Comparison of ENCODE assay signal across 8 cellular contexts in genomic region chr9:34126207-34127034, GRCh38. TPM values are rescaled to one million over a fixed set of nuclear protein-coding genes. Genes with fewer than 3 reads are reported as not detected.
DNase-seq lines count a peak whose midpoint lies in the region; ATAC-seq and TF ChIP-seq lines count a peak whose summit lies in the region.

TSS of gene DCAF12 (minus strand) at chr9:34126698. CDS start at chr9:34126431, 267 bp downstream.

- no peaks in the 10 kb centered on the region for H3K27me3 Mint-ChIP-seq in activated naive CD8-positive, alpha-beta T cell treated with anti-CD3 and anti-CD28 coated beads, Interleukin-2, amount 10 ng/mL, durations not matched to agents 7 days and 5 days
- no peaks in the 10 kb centered on the region for H3K27me3 Mint-ChIP-seq in osteocyte (ENCODE audit: unreplicated experiment)

- no peaks in the 10 kb centered on the region for H3K9me3 Mint-ChIP-seq in activated naive CD8-positive, alpha-beta T cell treated with anti-CD3 and anti-CD28 coated beads, Interleukin-2, amount 10 ng/mL, durations not matched to agents 7 days and 5 days
- no peaks in the 10 kb centered on the region for H3K9me3 Mint-ChIP-seq in osteocyte (ENCODE audit: unreplicated experiment)

- DNase-seq in GM10248 (ENCODE audit: extremely low spot score): peak; percentile 95
- peak; percentile 52 for DNase-seq in NCI-H1048 (lab: John Stamatoyannopoulos, UW)
- peak; percentile 65 to 75 for DNase-seq in SW 1271 (lab: John Stamatoyannopoulos, UW)
- peak; percentile 91 for DNase-seq in activated naive CD8-positive, alpha-beta T cell treated with anti-CD3 and anti-CD28 coated beads, Interleukin-2, amount 10 ng/mL, durations not matched to agents 7 days and 5 days
- peak; percentile 72 to 96 (median 90) for DNase-seq in head of caudate nucleus
- DNase-seq in osteocyte (ENCODE audit: extremely low spot score, unreplicated experiment): peak; percentile 96
- DNase-seq in thoracic aorta (ENCODE audit: low spot score): peak; percentile 65

- CTCF ChIA-PET in GM10248 (lab: Yijun Ruan, JAX): interaction anchor here (1.3 to 2.5 kb wide), 3 partner anchors 15 to 18 kb away, joined by 3 to 7 read pairs (median 3); no protein-coding TSS in a partner anchor

- no peaks in the 10 kb centered on the region for H3K27me3 ChIP-seq in thoracic aorta (replicated peaks; ENCODE audit: insufficient read depth)

- H3K4me1 ChIP-seq in thoracic aorta (ENCODE audit: control insufficient read depth in 1 of 2, low read depth in 2 of 2): peaks cover 19 to 44% of the 10 kb centered on the region in 2 donors

- peak within 1 kb of the TSS; percentile 99 for H3K4me3 Mint-ChIP-seq in activated naive CD8-positive, alpha-beta T cell treated with anti-CD3 and anti-CD28 coated beads, Interleukin-2, amount 10 ng/mL, durations not matched to agents 7 days and 5 days
- peak within 1 kb of the TSS; percentile 97 for H3K4me3 Mint-ChIP-seq in osteocyte (ENCODE audit: unreplicated experiment)

- H3K4me1 Mint-ChIP-seq in activated naive CD8-positive, alpha-beta T cell treated with anti-CD3 and anti-CD28 coated beads, Interleukin-2, amount 10 ng/mL, durations not matched to agents 7 days and 5 days: peaks cover 32% of the 10 kb centered on the region
- peaks cover 32% of the 10 kb centered on the region for H3K4me1 Mint-ChIP-seq in osteocyte (ENCODE audit: unreplicated experiment)

- H3K9me3 ChIP-seq in thoracic aorta: no peaks in the 10 kb centered on the region

- H3K27ac ChIP-seq in thoracic aorta: peak within 1 kb of the TSS; percentile 88 to 92

- intact Hi-C loops in head of caudate nucleus (cut with DNase I): loop anchor here (5.0 kb wide), 2 partner anchors 51 to 79 kb away; partner anchors contain the start of genes UBAP1 and UBAP2

- peak within 1 kb of the TSS; percentile 99 for H3K4me3 ChIP-seq in thoracic aorta

- H3K36me3 ChIP-seq in thoracic aorta: no peaks in the 10 kb centered on the region

- POLR2A ChIA-PET in GM10248 (lab: Yijun Ruan, JAX): interaction anchor here (0.6 to 1.0 kb wide), 3 partner anchors 45 to 88 kb away, joined by 3 to 5 read pairs (median 4); partner anchors contain the start of gene UBAP1
- POLR2A ChIA-PET in activated naive CD8-positive, alpha-beta T cell treated with anti-CD3 and anti-CD28 coated beads, Interleukin-2, amount 10 ng/mL, durations not matched to agents 7 days and 5 days (lab: Charles Lee): interaction anchor here (0.6 to 2.5 kb wide), 5 partner anchors 13 to 250 kb away, joined by 3 to 16 read pairs (median 6); partner anchors contain the start of genes MYORG and UBAP2

- TF ChIP-seq CTCF in GM10248 (IDR thresholded peaks at IDR 0.05; ENCODE audit: control extremely low read depth, extremely low read depth, low read depth, missing control alignments): no peak
- TF ChIP-seq CTCF in osteocyte (IDR thresholded peaks at IDR 0.05): no peak
- TF ChIP-seq CTCF in thoracic aorta (IDR thresholded peaks at IDR 0.05): no peak

- peaks cover 29% of the 10 kb centered on the region for H3K36me3 Mint-ChIP-seq in activated naive CD8-positive, alpha-beta T cell treated with anti-CD3 and anti-CD28 coated beads, Interleukin-2, amount 10 ng/mL, durations not matched to agents 7 days and 5 days
- peaks cover 17% of the 10 kb centered on the region for H3K36me3 Mint-ChIP-seq in osteocyte (ENCODE audit: unreplicated experiment)

- ATAC-seq in HG02571 (IDR thresholded peaks at IDR 0.05; ENCODE audit: unreplicated experiment) (peak; percentile 86), thoracic aorta (ENCODE audit: insufficient number of reproducible peaks, low FRiP score, low read depth) (peak; percentile 88)
- ATAC-seq in activated naive CD8-positive, alpha-beta T cell treated with anti-CD3 and anti-CD28 coated beads, Interleukin-2, amount 10 ng/mL, durations not matched to agents 7 days and 5 days (ENCODE audit: low read depth): peak; percentile 93

- peak within 1 kb of the TSS; percentile 95 for H3K27ac Mint-ChIP-seq in activated naive CD8-positive, alpha-beta T cell treated with anti-CD3 and anti-CD28 coated beads, Interleukin-2, amount 10 ng/mL, durations not matched to agents 7 days and 5 days
- H3K27ac Mint-ChIP-seq in osteocyte (ENCODE audit: unreplicated experiment): peak within 1 kb of the TSS; percentile 92

RNA-seq across cellular contexts. Expression of gene DCAF12, which starts in this region (rescaled TPM):
- 10 to 100 TPM; 35.8 to 41.6 TPM for total RNA-seq in activated naive CD8-positive, alpha-beta T cell treated with anti-CD3 and anti-CD28 coated beads, Interleukin-2, amount 10 ng/mL, durations not matched to agents 7 days and 5 days
- 33.9 and 36.6 TPM in 2 replicates for total RNA-seq in osteocyte
- 10 to 100 TPM; 14.9 to 31.4 TPM for total RNA-seq in thoracic aorta

Comparison
In these comparisons a context has a peak if more than half of its experiments do, and no peak if none do; other contexts are left out.
1. Peak in every context shown above with its lines: DNase-seq, ATAC-seq, H3K4me3 ChIP-seq and H3K27ac ChIP-seq.